In genomic region chr5:133918731-133919130, GRCh38 we compare ENCODE assay signal across 16 cellular contexts.
"Had no signal": no experiment of that assay in that cellular context is flagged by ENCODE, and none has a peak within 500 bp of the region (broad histone marks: within the 10 kb centered on the region; RNA-seq: fewer than 3 reads in every experiment).

No MANE protein-coding gene starts in this region.

- ATAC-seq: heart left ventricle; left colon; naive thymus-derived CD4-positive, alpha-beta T cell had no signal

- H3K36me3 Mint-ChIP-seq: naive thymus-derived CD4-positive, alpha-beta T cell had no signal

- DNase-seq: cortex of kidney; dorsolateral prefrontal cortex; effector CD8-positive, alpha-beta T cell; foreskin melanocyte; heart left ventricle; hippocampal formation; left colon; mesendoderm; naive thymus-derived CD4-positive, alpha-beta T cell; nephron progenitor cell; sigmoid colon; stimulated activated CD4-positive, alpha-beta T cell treated with anti-CD3 and anti-CD28 coated beads, Interleukin-2, amount 100 ng/mL, for 24 hours; stimulated activated CD4-positive, alpha-beta T cell treated with anti-CD3 and anti-CD28 coated beads, Interleukin-4, amount 100 ng/mL, for 4 hours; stimulated activated naive CD4-positive, alpha-beta T cell treated with Interleukin-2 at 50 U/mL for 16 hours; tibial artery; upper lobe of left lung had no signal

- H3K9me3 Mint-ChIP-seq: naive thymus-derived CD4-positive, alpha-beta T cell; nephron progenitor cell had no signal

- H3K4me3 Mint-ChIP-seq: naive thymus-derived CD4-positive, alpha-beta T cell; nephron progenitor cell had no signal

- H3K27ac Mint-ChIP-seq: naive thymus-derived CD4-positive, alpha-beta T cell; nephron progenitor cell had no signal
